In genomic region chr16:86180244-86180643, GRCh38 we compare ENCODE assay signal across 24 cellular contexts.
DNase-seq lines count a peak whose midpoint lies in the region; ATAC-seq, FAIRE-seq and TF ChIP-seq lines count a peak whose summit lies in the region.
"Had no signal": no experiment of that assay in that cellular context is flagged by ENCODE, and none has a peak within 500 bp of the region (broad histone marks: within the 10 kb centered on the region; RNA-seq: fewer than 3 reads in every experiment).

No MANE protein-coding gene starts in this region.

- H3K9ac ChIP-seq in H1 (replicated peaks in 1 of 4; ENCODE audit: extremely low read depth in 1 of 4, low read depth in 3 of 4, low read length in 3 of 4) = no peak overlapping the region
- H3K9ac ChIP-seq in trophoblast cell (ENCODE audit: low read length) = no peak overlapping the region
- H3K9ac ChIP-seq: BLaER1 had no signal

- H4K12ac ChIP-seq in trophoblast cell (ENCODE audit: low read depth, low read length) = no peak overlapping the region

- TF ChIP-seq POLR2A in H1 (IDR thresholded peaks at IDR 0.05; ENCODE audit: control extremely low read depth in 1 of 2, low read depth in 2 of 2, low read length in 2 of 2) = no peak

- no peak overlapping the region for H2BK12ac ChIP-seq in H1 (ENCODE audit: low read depth, low read length)
- no peak overlapping the region for H2BK12ac ChIP-seq in trophoblast cell (ENCODE audit: low read length)

- WGBS in H1 (ENCODE audit: extremely low coverage in 1 of 2, insufficient coverage in 1 of 2, insufficient read length in 1 of 2, insufficient replicate concordance in 2 of 2, low coverage in 1 of 2, low lambda C conversion rate in 2 of 2, missing lambda C conversion rate in 1 of 2), 2 experiments = 88% methylated on average over 13 of the region's 13 CpGs; no CpG with 5 or more reads in 1 of the 2 experiments
- no CpG with 5 or more reads among the region's 13 CpGs for WGBS in trophoblast cell (ENCODE audit: extremely low coverage, insufficient coverage, insufficient read length)

- no peak overlapping the region for H2BK120ac ChIP-seq in H1 (replicated peaks; ENCODE audit: low read depth, low read length)
- H2BK120ac ChIP-seq in trophoblast cell (ENCODE audit: insufficient read depth, low read length, poor library complexity) = no peak overlapping the region

- DNase-seq in ELR (ENCODE audit: low read depth) (peak; percentile 9), HTR-8/SVneo (ENCODE audit: insufficient read length, low spot score) (no peak), H1 (ENCODE audit: low read depth in 1 of 2, low spot score in 2 of 2) (no peak), trophoblast cell (no peak), sciatic nerve (ENCODE audit: low spot score) (no peak)
- DNase-seq in central memory CD4-positive, alpha-beta T cell = no peak
- DNase-seq: BE2C; C1 segment of cervical spinal cord; CD4-positive, alpha-beta memory T cell; CD4-positive, CD25-positive, alpha-beta regulatory T cell; CD8-positive, alpha-beta memory T cell; COR-L47; DMS 273 treated with DMSO at 0.1 percent for 48 hours; DMS153; DMS53; DMS79; DND-41; EL; GF-D8 had no signal

- H3K27me3 ChIP-seq in H1 (replicated peaks in 1 of 4; ENCODE audit: control insufficient read depth in 3 of 4, extremely low read depth in 1 of 4, insufficient read depth in 3 of 4, low read length in 3 of 4) (no peaks in the 10 kb centered on the region; a peak in 1 of 7 replicates), trophoblast cell (ENCODE audit: insufficient read depth, low read length) (no peaks in the 10 kb centered on the region)
- H3K27me3 ChIP-seq: BLaER1 had no signal

- peaks cover 5% of the 10 kb centered on the region; the same call in 1 of the 2 replicates for H3K23me2 ChIP-seq in H1 (ENCODE audit: low read depth, low read length)

- H2AFZ ChIP-seq in H1 (ENCODE audit: low read length) (no peak overlapping the region), trophoblast cell (ENCODE audit: insufficient read depth, low read length, poor library complexity) (no peak overlapping the region)

- TF ChIP-seq CTCF in H1 (IDR thresholded peaks at IDR 0.05; ENCODE audit: control extremely low read depth in 1 of 3, insufficient read depth in 1 of 3, low read depth in 1 of 3, low read length in 3 of 3) = peak in 2 of 3 experiments; percentile 7 to 9; a peak in 2 of 4 replicates

- H2BK5ac ChIP-seq in H1 (ENCODE audit: low read depth, low read length) = no peak overlapping the region
- H2BK5ac ChIP-seq in trophoblast cell (ENCODE audit: low read depth, low read length, poor library complexity) = no peak overlapping the region

- TF ChIP-seq EP300 in H1 (IDR thresholded peaks at IDR 0.05; ENCODE audit: borderline replicate concordance in 1 of 2, low read depth in 2 of 2, low read length in 2 of 2) = no peak

- H3K27ac ChIP-seq in H1 (ENCODE audit: low read depth, low read length) (no peak overlapping the region), trophoblast cell (ENCODE audit: low read depth, low read length) (no peak overlapping the region)
- H3K27ac ChIP-seq: 22Rv1, A549, BLaER1 had no signal

- no peak overlapping the region for H4K8ac ChIP-seq in H1 (ENCODE audit: extremely low read depth, insufficient read depth, low read length)
- no peak overlapping the region for H4K8ac ChIP-seq in trophoblast cell (ENCODE audit: low read depth, low read length)

- POLR2A ChIA-PET in H1 (lab: Charles Lee; ENCODE audit: partially characterized antibody) = no interaction called here

- H3K23ac ChIP-seq in H1 (ENCODE audit: insufficient read length) (no peak overlapping the region), trophoblast cell (ENCODE audit: low read length) (peak overlapping the region; percentile 55)

- H3K14ac ChIP-seq in H1 (ENCODE audit: insufficient read length) (no peak overlapping the region), trophoblast cell (ENCODE audit: low read length) (no peak overlapping the region)

- H3K36me3 ChIP-seq in H1 (ENCODE audit: control insufficient read depth in 2 of 4, insufficient read depth in 4 of 4, low read length in 3 of 4) (no peaks in the 10 kb centered on the region), trophoblast cell (ENCODE audit: control insufficient read depth in 1 of 2, insufficient read depth in 2 of 2, low read length in 2 of 2) (no peaks in the 10 kb centered on the region)
- H3K36me3 ChIP-seq: BE2C, BLaER1 had no signal

- peak; percentile 29 to 36 for TF ChIP-seq RAD21 in H1 (IDR thresholded peaks at IDR 0.05 in 1 of 2, conservative IDR thresholded peaks at IDR 0.05 in 1 of 2; ENCODE audit: low read depth in 2 of 2, low read length in 2 of 2)

- ATAC-seq in sciatic nerve (no peak), GM18858 (IDR thresholded peaks at IDR 0.05; ENCODE audit: unreplicated experiment) (no peak)

- peaks cover 0 to 7% of the 10 kb centered on the region in 2 experiments for H4K20me1 ChIP-seq in H1 (replicated peaks in 1 of 2; ENCODE audit: control insufficient read depth in 1 of 2, insufficient read depth in 2 of 2, low read length in 2 of 2)
- H4K20me1 ChIP-seq: BLaER1 had no signal

- H2BK20ac ChIP-seq in H1 (ENCODE audit: low read length) = no peak overlapping the region

- CTCF ChIA-PET in H1 (lab: Charles Lee; ENCODE audit: partially characterized antibody) = interaction anchor here (1.0 kb wide), 1 partner anchor 39 kb away, joined by 3 read pairs; no protein-coding TSS in a partner anchor

- H2AK5ac ChIP-seq in H1 (ENCODE audit: low read depth, low read length) (peak overlapping the region; percentile 98; the same call in 1 of the 2 replicates), trophoblast cell (ENCODE audit: low read length) (no peak overlapping the region)

- H3K4me1 ChIP-seq in H1 (replicated peaks in 1 of 4; ENCODE audit: control insufficient read depth in 3 of 4, insufficient read depth in 4 of 4, low read length in 3 of 4) (no peaks in the 10 kb centered on the region; a peak in 2 of 7 replicates), trophoblast cell (ENCODE audit: control insufficient read depth in 1 of 2, insufficient read depth in 2 of 2, low read length in 2 of 2) (no peaks in the 10 kb centered on the region)
- H3K4me1 ChIP-seq: A549, BE2C, BLaER1 had no signal

- FAIRE-seq in HTR-8/SVneo (lab: Jason Lieb, UNC) (peak; percentile 33), H1 (lab: Jason Lieb, UNC) (no peak)
- FAIRE-seq: A549, G401.6 had no signal

- H4K91ac ChIP-seq in H1 (replicated peaks; ENCODE audit: insufficient read length, low read length) = no peak overlapping the region
- no peak overlapping the region for H4K91ac ChIP-seq in trophoblast cell (ENCODE audit: low read depth, low read length)

- H3K79me2 ChIP-seq in H1 (ENCODE audit: control insufficient read depth in 1 of 2, insufficient read depth in 2 of 2, low read length in 2 of 2) (no peaks in the 10 kb centered on the region), trophoblast cell (ENCODE audit: control insufficient read depth, insufficient read depth, low read length, poor library complexity) (no peaks in the 10 kb centered on the region)

- H3K4me2 ChIP-seq in H1 (ENCODE audit: insufficient read depth in 1 of 2, low read depth in 2 of 2, low read length in 2 of 2) (no peak overlapping the region; a peak in 1 of 4 replicates), trophoblast cell (ENCODE audit: low read length) (no peak overlapping the region)
- H3K4me2 ChIP-seq: A549, BLaER1 had no signal

- no peak overlapping the region for H3K18ac ChIP-seq in H1 (ENCODE audit: extremely low read depth, low read length)
- H3K18ac ChIP-seq in trophoblast cell (ENCODE audit: low read length) = no peak overlapping the region

- H3K79me1 ChIP-seq in H1 (ENCODE audit: low read depth, low read length) (no peaks in the 10 kb centered on the region), trophoblast cell (ENCODE audit: low read length) (no peaks in the 10 kb centered on the region)

- H3K9me3 ChIP-seq in H1 (ENCODE audit: insufficient read depth in 2 of 2, low read depth in 1 of 2, low read length in 1 of 2) (no peaks in the 10 kb centered on the region), trophoblast cell (ENCODE audit: insufficient read depth, low read depth, low read length) (peaks cover 7% of the 10 kb centered on the region)
- H3K9me3 ChIP-seq: A549, BE2C had no signal

- no peak overlapping the region for H2BK15ac ChIP-seq in H1 (ENCODE audit: low read length)

- H4K5ac ChIP-seq in H1 (ENCODE audit: insufficient read length, low read depth, low read length) = no peak overlapping the region

- H3K56ac ChIP-seq in H1 (replicated peaks; ENCODE audit: insufficient read length, low read depth, low read length) = no peak overlapping the region

- intact Hi-C loops in sciatic nerve (cut with DNase I) = no loop called here

- H3K4me3 ChIP-seq in H1 (ENCODE audit: extremely low read depth in 1 of 4, insufficient read depth in 2 of 4, low read depth in 3 of 4, low read length in 4 of 4) (no peak overlapping the region), trophoblast cell (ENCODE audit: low read depth, low read length) (peak overlapping the region; percentile 37)
- H3K4me3 ChIP-seq: A549, BLaER1 had no signal

- no peak overlapping the region for H3K4ac ChIP-seq in H1 (replicated peaks; ENCODE audit: insufficient read length, low read depth, low read length)
- H3K4ac ChIP-seq in trophoblast cell (ENCODE audit: low read depth, low read length) = no peak overlapping the region

TF ChIP-seq in H1, 55 proteins besides CTCF, POLR2A, EP300 and RAD21 (continues in another document):
- TF ChIP-seq KDM4A (IDR thresholded peaks at IDR 0.05; ENCODE audit: low read depth, low read length, severe bottlenecking) (no peak), CREB1 (IDR thresholded peaks at IDR 0.05) (no peak), SIN3A (conservative IDR thresholded peaks at IDR 0.05 in 1 of 2, IDR thresholded peaks at IDR 0.05 in 1 of 2; ENCODE audit: low read depth in 1 of 2, low read length in 2 of 2) (no peak), NRF1 (IDR thresholded peaks at IDR 0.05; ENCODE audit: low read depth, low read length) (no peak), KDM5A (IDR thresholded peaks at IDR 0.05; ENCODE audit: low read length) (no peak), ATF3 (IDR thresholded peaks at IDR 0.05; ENCODE audit: insufficient read depth, low read depth, low read length) (no peak), POU5F1 (IDR thresholded peaks at IDR 0.05; ENCODE audit: low read depth, low read length) (no peak), RNF2 (IDR thresholded peaks at IDR 0.05; ENCODE audit: borderline replicate concordance, low read depth, low read length, missing control alignments, poor library complexity, severe bottlenecking) (no peak), CBX8 (IDR thresholded peaks at IDR 0.05; ENCODE audit: borderline replicate concordance, low read depth, low read length) (no peak), POLR2AphosphoS5 (IDR thresholded peaks at IDR 0.05; ENCODE audit: low read depth, low read length) (no peak), TBP (IDR thresholded peaks at IDR 0.05; ENCODE audit: low read depth, low read length) (no peak)
- TF ChIP-seq, protein P1, sequence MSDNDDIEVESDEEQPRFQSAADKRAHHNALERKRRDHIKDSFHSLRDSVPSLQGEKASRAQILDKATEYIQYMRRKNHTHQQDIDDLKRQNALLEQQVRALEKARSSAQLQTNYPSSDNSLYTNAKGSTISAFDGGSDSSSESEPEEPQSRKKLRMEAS (IDR thresholded peaks at IDR 0.05) = no peak
